1 cellular context compared by ENCODE assay signal in the genomic region with DNA sequence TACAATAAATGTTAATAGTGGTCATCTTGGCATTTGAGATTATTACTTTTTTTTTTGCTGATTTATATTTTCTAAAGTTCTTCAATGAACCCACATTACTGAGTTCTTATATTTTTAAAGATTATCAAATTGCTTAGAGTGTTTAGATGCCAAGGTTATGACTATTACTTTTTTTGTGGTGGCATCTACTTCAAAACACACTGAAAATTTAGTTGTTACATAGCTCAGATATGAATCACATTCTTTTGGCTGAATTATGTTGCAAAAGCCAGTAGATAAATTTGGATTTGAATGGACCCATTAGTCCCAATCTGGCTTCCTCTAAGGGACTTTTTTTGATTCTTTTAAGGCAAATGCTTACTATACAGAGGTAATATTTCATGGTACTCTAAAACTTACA.
TF ChIP-seq lines count a peak whose summit lies in the region.

No MANE protein-coding gene starts in this region.

TF ChIP-seq in GM23338, 12 proteins besides CTCF, POLR2A, EP300 and RAD21 (continued from another document):
- TF ChIP-seq, protein P1, sequence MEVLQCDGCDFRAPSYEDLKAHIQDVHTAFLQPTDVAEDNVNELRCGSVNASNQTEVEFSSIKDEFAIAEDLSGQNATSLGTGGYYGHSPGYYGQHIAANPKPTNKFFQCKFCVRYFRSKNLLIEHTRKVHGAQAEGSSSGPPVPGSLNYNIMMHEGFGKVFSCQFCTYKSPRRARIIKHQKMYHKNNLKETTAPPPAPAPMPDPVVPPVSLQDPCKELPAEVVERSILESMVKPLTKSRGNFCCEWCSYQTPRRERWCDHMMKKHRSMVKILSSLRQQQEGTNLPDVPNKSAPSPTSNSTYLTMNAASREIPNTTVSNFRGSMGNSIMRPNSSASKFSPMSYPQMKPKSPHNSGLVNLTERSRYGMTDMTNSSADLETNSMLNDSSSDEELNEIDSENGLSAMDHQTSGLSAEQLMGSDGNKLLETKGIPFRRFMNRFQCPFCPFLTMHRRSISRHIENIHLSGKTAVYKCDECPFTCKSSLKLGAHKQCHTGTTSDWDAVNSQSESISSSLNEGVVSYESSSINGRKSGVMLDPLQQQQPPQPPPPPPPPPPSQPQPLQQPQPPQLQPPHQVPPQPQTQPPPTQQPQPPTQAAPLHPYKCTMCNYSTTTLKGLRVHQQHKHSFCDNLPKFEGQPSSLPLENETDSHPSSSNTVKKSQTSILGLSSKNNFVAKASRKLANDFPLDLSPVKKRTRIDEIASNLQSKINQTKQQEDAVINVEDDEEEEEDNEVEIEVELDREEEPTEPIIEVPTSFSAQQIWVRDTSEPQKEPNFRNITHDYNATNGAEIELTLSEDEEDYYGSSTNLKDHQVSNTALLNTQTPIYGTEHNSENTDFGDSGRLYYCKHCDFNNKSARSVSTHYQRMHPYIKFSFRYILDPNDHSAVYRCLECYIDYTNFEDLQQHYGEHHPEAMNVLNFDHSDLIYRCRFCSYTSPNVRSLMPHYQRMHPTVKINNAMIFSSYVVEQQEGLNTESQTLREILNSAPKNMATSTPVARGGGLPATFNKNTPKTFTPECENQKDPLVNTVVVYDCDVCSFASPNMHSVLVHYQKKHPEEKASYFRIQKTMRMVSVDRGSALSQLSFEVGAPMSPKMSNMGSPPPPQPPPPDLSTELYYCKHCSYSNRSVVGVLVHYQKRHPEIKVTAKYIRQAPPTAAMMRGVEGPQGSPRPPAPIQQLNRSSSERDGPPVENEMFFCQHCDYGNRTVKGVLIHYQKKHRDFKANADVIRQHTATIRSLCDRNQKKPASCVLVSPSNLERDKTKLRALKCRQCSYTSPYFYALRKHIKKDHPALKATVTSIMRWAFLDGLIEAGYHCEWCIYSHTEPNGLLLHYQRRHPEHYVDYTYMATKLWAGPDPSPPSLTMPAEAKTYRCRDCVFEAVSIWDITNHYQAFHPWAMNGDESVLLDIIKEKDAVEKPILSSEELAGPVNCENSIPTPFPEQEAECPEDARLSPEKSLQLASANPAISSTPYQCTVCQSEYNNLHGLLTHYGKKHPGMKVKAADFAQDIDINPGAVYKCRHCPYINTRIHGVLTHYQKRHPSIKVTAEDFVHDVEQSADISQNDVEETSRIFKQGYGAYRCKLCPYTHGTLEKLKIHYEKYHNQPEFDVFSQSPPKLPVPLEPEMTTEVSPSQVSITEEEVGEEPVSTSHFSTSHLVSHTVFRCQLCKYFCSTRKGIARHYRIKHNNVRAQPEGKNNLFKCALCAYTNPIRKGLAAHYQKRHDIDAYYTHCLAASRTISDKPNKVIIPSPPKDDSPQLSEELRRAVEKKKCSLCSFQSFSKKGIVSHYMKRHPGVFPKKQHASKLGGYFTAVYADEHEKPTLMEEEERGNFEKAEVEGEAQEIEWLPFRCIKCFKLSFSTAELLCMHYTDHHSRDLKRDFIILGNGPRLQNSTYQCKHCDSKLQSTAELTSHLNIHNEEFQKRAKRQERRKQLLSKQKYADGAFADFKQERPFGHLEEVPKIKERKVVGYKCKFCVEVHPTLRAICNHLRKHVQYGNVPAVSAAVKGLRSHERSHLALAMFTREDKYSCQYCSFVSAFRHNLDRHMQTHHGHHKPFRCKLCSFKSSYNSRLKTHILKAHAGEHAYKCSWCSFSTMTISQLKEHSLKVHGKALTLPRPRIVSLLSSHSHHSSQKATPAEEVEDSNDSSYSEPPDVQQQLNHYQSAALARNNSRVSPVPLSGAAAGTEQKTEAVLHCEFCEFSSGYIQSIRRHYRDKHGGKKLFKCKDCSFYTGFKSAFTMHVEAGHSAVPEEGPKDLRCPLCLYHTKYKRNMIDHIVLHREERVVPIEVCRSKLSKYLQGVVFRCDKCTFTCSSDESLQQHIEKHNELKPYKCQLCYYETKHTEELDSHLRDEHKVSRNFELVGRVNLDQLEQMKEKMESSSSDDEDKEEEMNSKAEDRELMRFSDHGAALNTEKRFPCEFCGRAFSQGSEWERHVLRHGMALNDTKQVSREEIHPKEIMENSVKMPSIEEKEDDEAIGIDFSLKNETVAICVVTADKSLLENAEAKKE (CRISPR knock-in tag; IDR thresholded peaks at IDR 0.05) = no peak
- TF ChIP-seq EZH2phosphoT487 (IDR thresholded peaks at IDR 0.05; ENCODE audit: unreplicated experiment) = no peak
- TF ChIP-seq EZH2 (IDR thresholded peaks at IDR 0.05; ENCODE audit: low read depth, unreplicated experiment) = no peak
